In the genomic region with DNA sequence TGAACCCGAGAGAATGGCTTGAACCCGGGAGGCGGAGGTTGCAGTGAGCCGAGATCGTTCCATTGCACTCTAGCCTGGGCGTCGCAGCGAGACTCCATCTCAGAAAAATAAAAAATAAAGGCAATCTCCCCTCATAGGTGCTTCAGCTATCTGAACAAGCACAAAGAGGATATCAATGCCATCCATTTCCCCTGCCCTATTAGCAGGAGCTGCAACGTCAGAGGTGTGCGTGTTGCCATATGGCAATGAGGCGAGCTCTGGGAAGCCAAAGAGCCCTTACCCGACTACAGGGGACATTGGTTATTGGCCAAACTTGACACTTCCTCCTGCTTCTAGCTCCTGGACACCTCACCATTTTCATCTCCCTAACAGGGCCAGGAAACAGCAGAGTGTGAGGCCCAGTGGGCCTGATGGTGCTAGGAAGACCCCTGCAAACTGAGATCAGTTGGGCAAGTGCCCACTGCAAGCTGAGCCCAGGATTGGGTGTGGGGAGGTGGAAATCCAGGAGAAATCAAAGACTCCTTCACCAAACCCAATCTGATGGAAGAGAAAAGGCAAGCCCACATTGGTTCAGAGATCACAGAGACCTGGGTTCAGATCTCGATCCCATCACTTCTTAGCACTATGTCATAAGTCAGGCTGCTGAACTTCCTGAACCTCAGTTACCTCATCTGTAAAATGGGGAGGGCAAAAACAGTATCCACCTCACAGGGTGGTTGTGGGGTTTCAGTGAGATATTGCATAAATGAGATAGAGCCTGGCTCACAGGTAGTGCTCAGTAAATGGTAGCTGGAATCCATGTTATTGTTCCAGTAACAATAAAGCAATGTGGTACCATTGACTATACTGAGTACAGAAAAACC, we compare ENCODE assay signal across 19 cellular contexts.
"Had no signal": no experiment of that assay in that cellular context is flagged by ENCODE, and none has a peak within 500 bp of the region (broad histone marks: within the 10 kb centered on the region; RNA-seq: fewer than 3 reads in every experiment).

No MANE protein-coding gene starts in this region.

- H3K9me3 ChIP-seq: esophagus squamous epithelium, mucosa of descending colon, neutrophil, pancreas, stomach, thyroid gland had no signal

- H3K9me3 Mint-ChIP-seq: effector memory CD8-positive, alpha-beta T cell; memory B cell; natural killer cell treated with Interleukin-12 subunit alpha and Interleukin-12 subunit beta and Interleukin-15 and Interleukin-18, amount 100 ng/mL, for 72 hours; neural crest cell; stimulated activated effector memory CD8-positive, alpha-beta T cell treated with anti-CD3 and anti-CD28 coated beads, Interleukin-12 subunit alpha, Interleukin-12 subunit beta, amount 100 ng/mL, for 72 hours had no signal

- H3K4me1 ChIP-seq: pancreas, stomach had no signal

- H3K4me1 Mint-ChIP-seq: memory B cell; stimulated activated effector memory CD8-positive, alpha-beta T cell treated with anti-CD3 and anti-CD28 coated beads, Interleukin-12 subunit alpha, Interleukin-12 subunit beta, amount 100 ng/mL, for 72 hours had no signal

- ATAC-seq: natural killer cell treated with Interleukin-12 subunit alpha and Interleukin-12 subunit beta and Interleukin-15 and Interleukin-18, amount 100 ng/mL, for 72 hours; stimulated activated effector memory CD8-positive, alpha-beta T cell treated with anti-CD3 and anti-CD28 coated beads, Interleukin-12 subunit alpha, Interleukin-12 subunit beta, amount 100 ng/mL, for 72 hours had no signal

- H3K36me3 Mint-ChIP-seq: memory B cell; mesothelial cell of epicardium; naive B cell; natural killer cell treated with Interleukin-12 subunit alpha and Interleukin-12 subunit beta and Interleukin-15 and Interleukin-18, amount 100 ng/mL, for 72 hours; stimulated activated effector memory CD8-positive, alpha-beta T cell treated with anti-CD3 and anti-CD28 coated beads, Interleukin-12 subunit alpha, Interleukin-12 subunit beta, amount 100 ng/mL, for 72 hours; type B pancreatic cell had no signal

- FAIRE-seq: endometrium, pancreas had no signal

- DNase-seq: cortex of kidney, esophagus squamous epithelium, foreskin melanocyte had no signal

- H3K27ac ChIP-seq: esophagus squamous epithelium, neutrophil, pancreas, stomach, thyroid gland had no signal

- H3K27me3 Mint-ChIP-seq: effector memory CD8-positive, alpha-beta T cell; memory B cell; naive B cell had no signal

- H3K27ac Mint-ChIP-seq: effector memory CD8-positive, alpha-beta T cell; memory B cell; mesothelial cell of epicardium; natural killer cell treated with Interleukin-12 subunit alpha and Interleukin-12 subunit beta and Interleukin-15 and Interleukin-18, amount 100 ng/mL, for 72 hours; progenitor cell of endocrine pancreas; stimulated activated effector memory CD8-positive, alpha-beta T cell treated with anti-CD3 and anti-CD28 coated beads, Interleukin-12 subunit alpha, Interleukin-12 subunit beta, amount 100 ng/mL, for 72 hours; type B pancreatic cell had no signal

- H3K36me3 ChIP-seq: esophagus squamous epithelium, neutrophil, pancreas, stomach, thyroid gland had no signal

- H3K27me3 ChIP-seq: esophagus squamous epithelium, neutrophil, pancreas, stomach, thyroid gland had no signal

- H3K4me3 Mint-ChIP-seq: effector memory CD8-positive, alpha-beta T cell; memory B cell; mesothelial cell of epicardium; naive B cell; natural killer cell treated with Interleukin-12 subunit alpha and Interleukin-12 subunit beta and Interleukin-15 and Interleukin-18, amount 100 ng/mL, for 72 hours; neural crest cell; stimulated activated effector memory CD8-positive, alpha-beta T cell treated with anti-CD3 and anti-CD28 coated beads, Interleukin-12 subunit alpha, Interleukin-12 subunit beta, amount 100 ng/mL, for 72 hours; type B pancreatic cell had no signal

- H3K4me3 ChIP-seq: esophagus squamous epithelium, lung, mucosa of descending colon, pancreas, stomach, thyroid gland had no signal
